7 cellular contexts compared by ENCODE assay signal in the genomic region with DNA sequence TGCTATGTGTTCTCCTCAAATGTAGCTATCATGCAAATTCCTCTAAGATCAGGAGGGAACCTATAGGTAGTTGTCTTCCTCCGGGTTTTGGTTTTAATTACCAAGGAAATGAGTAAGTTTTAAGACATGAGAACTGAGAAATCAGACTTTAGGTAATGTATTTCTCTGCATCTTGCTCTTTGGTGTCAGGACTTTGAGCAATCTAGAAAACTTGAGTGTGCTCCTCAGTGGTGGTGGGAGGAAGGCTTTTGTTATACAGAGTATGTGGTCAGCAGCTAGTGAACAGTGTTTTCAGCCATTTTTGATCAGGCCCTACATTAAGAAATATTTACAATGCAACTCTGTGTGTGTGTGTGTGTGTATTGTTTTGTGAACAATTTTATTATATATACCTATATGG.
"Had no signal": no experiment of that assay in that cellular context is flagged by ENCODE, and none has a peak within 500 bp of the region (broad histone marks: within the 10 kb centered on the region; RNA-seq: fewer than 3 reads in every experiment).

No MANE protein-coding gene starts in this region.

- H3K27ac Mint-ChIP-seq: IgD-negative memory B cell had no signal

- H3K27me3 Mint-ChIP-seq: IgD-negative memory B cell had no signal

- H3K4me3 Mint-ChIP-seq: IgD-negative memory B cell had no signal

- H3K36me3 Mint-ChIP-seq: IgD-negative memory B cell had no signal

- H3K4me1 Mint-ChIP-seq: IgD-negative memory B cell had no signal

- DNase-seq: IMR-90, KBM-7, KG1 had no signal

- ATAC-seq: HepG2, K562 had no signal

- FAIRE-seq: HepG2, HTR-8/SVneo, K562 had no signal
